In genomic region chr9:130118841-130119520, GRCh38 we compare ENCODE assay signal across 11 cellular contexts. TPM values are rescaled to one million over a fixed set of nuclear protein-coding genes. Genes with fewer than 3 reads are reported as not detected.
DNase-seq lines count a peak whose midpoint lies in the region; ATAC-seq, FAIRE-seq and TF ChIP-seq lines count a peak whose summit lies in the region.
"Had no signal": no experiment of that assay in that cellular context is flagged by ENCODE, and none has a peak within 500 bp of the region (broad histone marks: within the 10 kb centered on the region; RNA-seq: fewer than 3 reads in every experiment).

No MANE protein-coding gene starts in this region.

- H3K36me3 ChIP-seq in A673 (ENCODE audit: insufficient read depth, low read length, poor library complexity, severe bottlenecking) (peaks cover 16% of the 10 kb centered on the region), MG63 (peaks cover 30% of the 10 kb centered on the region)
- H3K36me3 ChIP-seq: pancreas had no signal

- no peak for FAIRE-seq in GM19239 (lab: Jason Lieb, UNC)
- FAIRE-seq: colon, pancreas had no signal

- peaks cover 4% of the 10 kb centered on the region for H3K4me1 Mint-ChIP-seq in T-helper 17 cell

- CTCF ChIA-PET in A673 (lab: Charles Lee): no interaction called here

- H3K27me3 ChIP-seq in A673 (replicated peaks; ENCODE audit: insufficient read depth, low read depth, low read length, poor library complexity) (no peaks in the 10 kb centered on the region), MG63 (no peaks in the 10 kb centered on the region)
- H3K27me3 ChIP-seq: pancreas had no signal

- DNase-seq in A673 (ENCODE audit: low spot score) (peak; percentile 96), MG63 (peak; percentile 19), T-helper 17 cell (no peak), left colon (no peak), GM19239 (ENCODE audit: insufficient read length, low spot score) (no peak)
- DNase-seq: pancreas had no signal

- no peak overlapping the region for H3K4me3 ChIP-seq in A673 (ENCODE audit: low read depth, low read length, poor library complexity, severe bottlenecking)
- no peak overlapping the region for H3K4me3 ChIP-seq in MG63
- H3K4me3 ChIP-seq: pancreas had no signal

- ATAC-seq in T-helper 17 cell: no peak
- ATAC-seq in left colon: peak; percentile 33
- no peak for ATAC-seq in GM18907 (IDR thresholded peaks at IDR 0.05; ENCODE audit: unreplicated experiment)
- ATAC-seq in HG02970 (IDR thresholded peaks at IDR 0.05; ENCODE audit: low FRiP score, unreplicated experiment): no peak
- no peak for ATAC-seq in GM18867 (IDR thresholded peaks at IDR 0.05; ENCODE audit: unreplicated experiment)

- intact Hi-C loops in A673 (cut with micrococcal nuclease; ENCODE audit: unreplicated experiment) (loop anchor here (5.0 kb wide), 1 partner anchor 303 kb away; no protein-coding TSS in a partner anchor), left colon (cut with DNase I, micrococcal nuclease) (no loop called here)

- H3K4me3 Mint-ChIP-seq in T-helper 17 cell: no peak overlapping the region
- H3K4me3 Mint-ChIP-seq: T-helper 1 cell treated with Interleukin-12 subunit alpha and Interleukin-12 subunit beta and Interleukin-4 antibody, amounts not matched to agents 30 μg/mL and 1 μg/mL, for 36 hours had no signal

- no peak for TF ChIP-seq CTCF in A673 (conservative IDR thresholded peaks at IDR 0.05; ENCODE audit: low read depth, low read length)

- no peaks in the 10 kb centered on the region for H3K27me3 Mint-ChIP-seq in T-helper 17 cell

- peak overlapping the region; percentile 81 for H3K27ac ChIP-seq in A673 (ENCODE audit: low read depth, low read length, poor library complexity, severe bottlenecking)
- H3K27ac ChIP-seq: pancreas had no signal

- POLR2A ChIA-PET in A673 (lab: Charles Lee; ENCODE audit: low non-redundant PET): no interaction called here

- H3K27ac Mint-ChIP-seq in T-helper 17 cell: peak overlapping the region; percentile 67
- H3K27ac Mint-ChIP-seq: T-helper 1 cell treated with Interleukin-12 subunit alpha and Interleukin-12 subunit beta and Interleukin-4 antibody, amounts not matched to agents 30 μg/mL and 1 μg/mL, for 36 hours had no signal

- peaks cover 6% of the 10 kb centered on the region for H3K36me3 Mint-ChIP-seq in T-helper 17 cell (ENCODE audit: low read depth)

- no TSS peak for BruUV-seq in A673 (replicated peaks; lab: Mats Ljungman, UMichigan)

- H3K4me1 ChIP-seq in A673 (ENCODE audit: insufficient read depth, low read length, poor library complexity, severe bottlenecking): peaks cover 37% of the 10 kb centered on the region
- H3K4me1 ChIP-seq: pancreas had no signal

- no peaks in the 10 kb centered on the region for H3K9me3 ChIP-seq in A673 (ENCODE audit: low read depth, low read length, poor library complexity, severe bottlenecking)
- H3K9me3 ChIP-seq in MG63: no peaks in the 10 kb centered on the region
- H3K9me3 ChIP-seq in T-helper 17 cell (ENCODE audit: control insufficient read depth, low read length, poor library complexity, severe bottlenecking): no peaks in the 10 kb centered on the region
- H3K9me3 ChIP-seq: pancreas had no signal

RNA-seq across cellular contexts. Expression of gene NCS1, which starts 53.2 kb away (rescaled TPM):
- total RNA-seq in A673 (2021) (58.6 and 58.8 TPM in 2 replicates), T-helper 17 cell (under 1 TPM; 0.12 to 0.31 TPM), left colon (10 to 100 TPM in 1 of 2 donors, 1 to 10 TPM in 1; 2.1 to 23.7 TPM)
- total RNA-seq in MG63 (2014; rRNA removed; shearing (Covaris generic); ENCODE audit: low replicate concordance): 16.6 and 34.4 TPM in 2 replicates

Comparison
In these comparisons a context has a peak if more than half of its experiments do, and no peak if none do; other contexts are left out.
1. DNase-seq: peak in A673 (single experiment) and MG63 (single experiment); none in T-helper 17 cell (0 of 3), left colon (0 of 2) and GM19239 (single experiment).